ENCODE assay signal across 10 cellular contexts in genomic region chr19:36837525-36837901, GRCh38. TPM values are rescaled to one million over a fixed set of nuclear protein-coding genes. Genes with fewer than 3 reads are reported as not detected.
DNase-seq lines count a peak whose midpoint lies in the region; ATAC-seq, FAIRE-seq and TF ChIP-seq lines count a peak whose summit lies in the region.
"Had no signal": no experiment of that assay in that cellular context is flagged by ENCODE, and none has a peak within 500 bp of the region (broad histone marks: within the 10 kb centered on the region; RNA-seq: fewer than 3 reads in every experiment).

No MANE protein-coding gene starts in this region.

- H3K36me3 ChIP-seq in HEK293 (ENCODE audit: control insufficient read depth in 2 of 2, insufficient read depth in 1 of 2, low read length in 2 of 2) (peaks cover 52 to 56% of the 10 kb centered on the region in 2 experiments), mesodermal cell (ENCODE audit: control insufficient read depth, insufficient read depth, low read length) (peaks cover 45% of the 10 kb centered on the region)

- ATAC-seq in A549 (peak in 1 of 2 experiments; percentile 26; a peak in 2 of 6 replicates), HG03378 (IDR thresholded peaks at IDR 0.05; ENCODE audit: unreplicated experiment) (no peak), GM18511 (IDR thresholded peaks at IDR 0.05; ENCODE audit: unreplicated experiment) (no peak)
- no peak for ATAC-seq in activated CD4-positive, alpha-beta T cell treated with anti-CD3 and anti-CD28 coated beads for 36 hours
- no peak for ATAC-seq in activated naive CD4-positive, alpha-beta T cell treated with anti-CD3 and anti-CD28 coated beads, Interleukin-2, amount 50 U/mL, for 72 hours

- H3K4me1 Mint-ChIP-seq in activated CD4-positive, alpha-beta T cell treated with anti-CD3 and anti-CD28 coated beads for 36 hours: peaks cover 2% of the 10 kb centered on the region

- WGBS in A549 (ENCODE audit: missing lambda C conversion rate): 36% methylated on average over 6 of the region's 6 CpGs
- 37 to 61% methylated on average over 4 to 5 of the region's 6 CpGs for WGBS in mesodermal cell (ENCODE audit: insufficient coverage in 2 of 2), 2 experiments

- CTCF ChIA-PET in A549 (lab: Yijun Ruan, JAX): interaction anchor here (1.0 to 1.3 kb wide), 2 partner anchors 22 to 31 kb away, joined by 3 read pairs; no protein-coding TSS in a partner anchor
- CTCF ChIA-PET in HEK293 (lab: Yijun Ruan, JAX): interaction anchor here (1.4 kb wide), 1 partner anchor 13 kb away, joined by 3 read pairs; no protein-coding TSS in a partner anchor
- CTCF ChIA-PET in activated CD4-positive, alpha-beta T cell treated with anti-CD3 and anti-CD28 coated beads for 36 hours (lab: Charles Lee): interaction anchor here (0.7 to 3.5 kb wide), 2 partner anchors 12 to 736 kb away, joined by 3 to 19 read pairs; partner anchors contain the start of gene ZNF345

- no peak overlapping the region for H3K27ac Mint-ChIP-seq in activated CD4-positive, alpha-beta T cell treated with anti-CD3 and anti-CD28 coated beads for 36 hours
- no peak overlapping the region for H3K27ac Mint-ChIP-seq in activated naive CD4-positive, alpha-beta T cell treated with anti-CD3 and anti-CD28 coated beads, Interleukin-2, amount 50 U/mL, for 72 hours
- H3K27ac Mint-ChIP-seq: activated naive CD8-positive, alpha-beta T cell; IgD-negative memory B cell had no signal

- TF ChIP-seq RAD21 in A549 (conservative IDR thresholded peaks at IDR 0.05 in 1 of 2, IDR thresholded peaks at IDR 0.05 in 1 of 2): no peak

- H3K36me3 Mint-ChIP-seq in activated CD4-positive, alpha-beta T cell treated with anti-CD3 and anti-CD28 coated beads for 36 hours (ENCODE audit: low read depth): peaks cover 49% of the 10 kb centered on the region
- peaks cover 47 to 50% of the 10 kb centered on the region in 2 donors for H3K36me3 Mint-ChIP-seq in activated naive CD4-positive, alpha-beta T cell treated with anti-CD3 and anti-CD28 coated beads, Interleukin-2, amount 50 U/mL, for 72 hours

- H3K27ac ChIP-seq in A549 (no peak overlapping the region), HEK293 (ENCODE audit: extremely low read depth, low read depth, low read length) (peak overlapping the region; percentile 83), mesodermal cell (ENCODE audit: low read depth, low read length, severe bottlenecking) (no peak overlapping the region)

- H3K4me3 ChIP-seq in A549: peak overlapping the region; percentile 37
- peak overlapping the region; percentile 57 for H3K4me3 ChIP-seq in HEK293 (ENCODE audit: low read depth, low read length)
- peak overlapping the region; percentile 66 for H3K4me3 ChIP-seq in mesodermal cell (ENCODE audit: extremely low read depth, insufficient read depth, low read length, poor library complexity, severe bottlenecking)

- POLR2A ChIA-PET in A549 (lab: Yijun Ruan, JAX) (no interaction called here), HEK293 (lab: Yijun Ruan, JAX) (interaction anchor here (0.7 to 3.3 kb wide), 10 partner anchors 11 to 668 kb away, joined by 3 to 122 read pairs (median 4); partner anchors contain the start of genes ZNF260, ZNF345, ZNF383 and ZNF420)
- POLR2A ChIA-PET in activated CD4-positive, alpha-beta T cell treated with anti-CD3 and anti-CD28 coated beads for 36 hours (lab: Charles Lee): interaction anchor here (0.6 to 4.0 kb wide), 3 partner anchors 12 to 460 kb away, joined by 3 to 53 read pairs (median 4); partner anchors contain the start of gene ZNF345

- H3K4me2 ChIP-seq in A549: peak overlapping the region; percentile 51

- no peak for TF ChIP-seq EP300 in A549 (IDR thresholded peaks at IDR 0.05)

- DNase-seq in A549 (ENCODE audit: low read depth in 1 of 2, low spot score in 1 of 2): no peak
- peak; percentile 45 for DNase-seq in dermis blood vessel endothelial cell
- no peak for DNase-seq in activated CD4-positive, alpha-beta T cell treated with anti-CD3 and anti-CD28 coated beads for 36 hours
- DNase-seq in activated naive CD4-positive, alpha-beta T cell treated with anti-CD3 and anti-CD28 coated beads, Interleukin-2, amount 50 U/mL, for 72 hours (ENCODE audit: low spot score in 2 of 2): no peak

- TF ChIP-seq POLR2A in A549 (IDR thresholded peaks at IDR 0.05; ENCODE audit: low read length): no peak

- H3K4me1 ChIP-seq in A549 (no peaks in the 10 kb centered on the region), HEK293 (ENCODE audit: control insufficient read depth, insufficient read depth, low read length) (no peaks in the 10 kb centered on the region), mesodermal cell (ENCODE audit: control insufficient read depth, insufficient read depth, low read length, poor library complexity, severe bottlenecking) (no peaks in the 10 kb centered on the region)

- H3K9me3 Mint-ChIP-seq in activated CD4-positive, alpha-beta T cell treated with anti-CD3 and anti-CD28 coated beads for 36 hours (ENCODE audit: low read depth): peaks cover 29% of the 10 kb centered on the region
- peaks cover 12 to 34% of the 10 kb centered on the region in 2 donors for H3K9me3 Mint-ChIP-seq in activated naive CD4-positive, alpha-beta T cell treated with anti-CD3 and anti-CD28 coated beads, Interleukin-2, amount 50 U/mL, for 72 hours

- no peaks in the 10 kb centered on the region for H3K27me3 Mint-ChIP-seq in activated CD4-positive, alpha-beta T cell treated with anti-CD3 and anti-CD28 coated beads for 36 hours
- H3K27me3 Mint-ChIP-seq: activated naive CD8-positive, alpha-beta T cell; IgD-negative memory B cell had no signal

- H3K9me3 ChIP-seq in A549: peaks cover 97% of the 10 kb centered on the region
- H3K9me3 ChIP-seq in HEK293 (ENCODE audit: control insufficient read depth, insufficient read depth, low read depth, low read length): peaks cover 7% of the 10 kb centered on the region
- H3K9me3 ChIP-seq in mesodermal cell (ENCODE audit: control insufficient read depth, low read length): peaks cover 35% of the 10 kb centered on the region

- H3K4me3 Mint-ChIP-seq in activated CD4-positive, alpha-beta T cell treated with anti-CD3 and anti-CD28 coated beads for 36 hours: no peak overlapping the region
- H3K4me3 Mint-ChIP-seq: activated naive CD8-positive, alpha-beta T cell; IgD-negative memory B cell had no signal

- FAIRE-seq in A549 (lab: Jason Lieb, UNC): no peak

- TF ChIP-seq CTCF in A549 (IDR thresholded peaks at IDR 0.05) (no peak), HEK293 (tag by site-specific recombination; IDR thresholded peaks at IDR 0.05) (no peak; the same call in 1 of the 2 replicates)

- intact Hi-C loops in activated CD4-positive, alpha-beta T cell treated with anti-CD3 and anti-CD28 coated beads for 36 hours (cut with DNase I, micrococcal nuclease): loop anchor here (5.0 kb wide), 4 partner anchors 380 to 820 kb away; partner anchors contain the start of genes ZNF569 (in 2 of the 2), ZNF570 (in 2 of the 2), ZFP30 (in 1 of the 2) and ZNF383 (in 1 of the 2)

TF ChIP-seq in A549, 52 proteins besides CTCF, POLR2A, EP300 and RAD21 (continues in another document):
- TF ChIP-seq MAZ (IDR thresholded peaks at IDR 0.05; ENCODE audit: borderline replicate concordance, low read depth, low read length) (no peak), MYC (IDR thresholded peaks at IDR 0.05; ENCODE audit: borderline replicate concordance, low read length) (no peak), HOXA7 (CRISPR knock-in tag; IDR thresholded peaks at IDR 0.05) (no peak), RNF2 (IDR thresholded peaks at IDR 0.05; ENCODE audit: borderline replicate concordance, low read depth) (no peak), CBX8 (IDR thresholded peaks at IDR 0.05) (no peak), RARB (CRISPR knock-in tag; IDR thresholded peaks at IDR 0.05) (no peak), ZSCAN20 (CRISPR knock-in tag; IDR thresholded peaks at IDR 0.05) (no peak), HOXB5 (CRISPR knock-in tag; IDR thresholded peaks at IDR 0.05) (no peak), EHMT2 (IDR thresholded peaks at IDR 0.05; ENCODE audit: low read depth) (no peak), EHF (CRISPR knock-in tag; IDR thresholded peaks at IDR 0.05) (no peak)

TF ChIP-seq in HEK293, 187 proteins besides CTCF, POLR2A, EP300 and RAD21 (continues in another document):
- peak; percentile 85; the same call in 1 of the 2 replicates for TF ChIP-seq SCRT1 (tag by site-specific recombination; IDR thresholded peaks at IDR 0.05; ENCODE audit: borderline replicate concordance)
- 0 out of 2 replicates have a peak, but pooled peaks have one; percentile 6 for TF ChIP-seq ZNF626 (tag by site-specific recombination; IDR thresholded peaks at IDR 0.05)

RNA-seq across cellular contexts. Expression of gene ZNF790, which starts 0.7 kb away (rescaled TPM):
- polyA plus RNA-seq in A549 (2011; rRNA removed): 0.37 and 0.52 TPM in 2 replicates
- polyA plus RNA-seq in A549 (2012; cell fraction: cytosol; rRNA removed): 0.05 and 0.12 TPM in 2 replicates
- polyA plus RNA-seq in A549 (2012; cell fraction: nucleus; rRNA removed): 0.02 and 0.17 TPM in 2 replicates
- 0.42 to 0.66 TPM (median 0.56 TPM) in 3 replicates for polyA plus RNA-seq in A549 (2017; fragmentation: RNase III; extraction: RNeasy Plus Mini Kit Qiagen cat#74134 plus additional on column Dnase treatment)
- polyA minus RNA-seq in A549 (2011; rRNA and poly(A)+ RNA removed): 0.17 and 0.29 TPM in 2 replicates
- total RNA-seq in dermis blood vessel endothelial cell: 11.9 and 12.1 TPM in 2 replicates
- 4.4 TPM for polyA plus RNA-seq in mesodermal cell (2013, experiment 1 of 2)
- 3.9 TPM for polyA plus RNA-seq in mesodermal cell (2013, experiment 2 of 2)
- total RNA-seq in activated CD4-positive, alpha-beta T cell treated with anti-CD3 and anti-CD28 coated beads for 36 hours: 1 to 10 TPM; 7.1 to 8.8 TPM
- total RNA-seq in activated naive CD4-positive, alpha-beta T cell treated with anti-CD3 and anti-CD28 coated beads, Interleukin-2, amount 50 U/mL, for 72 hours: 1 to 10 TPM; 4.6 to 8.0 TPM

RNA-seq across cellular contexts. Expression of gene ZNF345, which starts 13.2 kb away (rescaled TPM):
- 0.33 and 0.66 TPM in 2 replicates for polyA plus RNA-seq in A549 (2011; rRNA removed)
- 0.09 and 0.22 TPM in 2 replicates for polyA plus RNA-seq in A549 (2012; cell fraction: cytosol; rRNA removed)
- polyA plus RNA-seq in A549 (2012; cell fraction: nucleus; rRNA removed): 0.02 and 0.18 TPM in 2 replicates
- 0.27 to 0.39 TPM (median 0.32 TPM) in 3 replicates for polyA plus RNA-seq in A549 (2017; fragmentation: RNase III; extraction: RNeasy Plus Mini Kit Qiagen cat#74134 plus additional on column Dnase treatment)
- 0.19 and 0.70 TPM in 2 replicates for polyA minus RNA-seq in A549 (2011; rRNA and poly(A)+ RNA removed)
- 4.0 and 7.7 TPM in 2 replicates for total RNA-seq in dermis blood vessel endothelial cell
- polyA plus RNA-seq in mesodermal cell (2013, experiment 1 of 2): 2.9 TPM
- 5.2 TPM for polyA plus RNA-seq in mesodermal cell (2013, experiment 2 of 2)
- 1 to 10 TPM; 3.5 to 4.6 TPM for total RNA-seq in activated CD4-positive, alpha-beta T cell treated with anti-CD3 and anti-CD28 coated beads for 36 hours
- total RNA-seq in activated naive CD4-positive, alpha-beta T cell treated with anti-CD3 and anti-CD28 coated beads, Interleukin-2, amount 50 U/mL, for 72 hours: 1 to 10 TPM; 4.3 to 5.7 TPM
